In the genomic region with DNA sequence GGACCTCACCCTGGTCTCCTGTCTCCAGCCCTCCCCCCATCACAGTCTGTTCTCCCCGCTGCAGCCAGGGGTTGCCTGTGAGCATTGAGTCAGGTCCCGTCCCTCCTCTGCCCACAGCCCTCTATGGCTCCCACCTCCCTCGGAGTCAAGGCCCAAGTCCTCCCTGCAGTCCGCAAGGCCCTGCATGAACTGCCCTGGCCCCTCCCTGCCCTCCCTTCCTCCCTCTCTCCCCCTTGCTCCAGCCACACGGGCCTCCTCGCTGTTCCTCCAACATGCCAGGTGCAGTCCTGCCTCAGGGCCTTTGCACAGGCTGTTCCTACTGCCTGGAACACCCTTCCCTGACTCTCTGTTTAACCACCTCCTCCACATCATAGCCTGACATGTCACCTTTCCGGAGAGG, we compare ENCODE assay signal across 19 cellular contexts. TPM values are rescaled to one million over a fixed set of nuclear protein-coding genes. Genes with fewer than 3 reads are reported as not detected.
"Had no signal": no experiment of that assay in that cellular context is flagged by ENCODE, and none has a peak within 500 bp of the region (broad histone marks: within the 10 kb centered on the region; RNA-seq: fewer than 3 reads in every experiment).

No MANE protein-coding gene starts in this region.

- H3K9me3 ChIP-seq: testis had no signal

- H3K27me3 ChIP-seq: ovary, testis had no signal

- DNase-seq: effector memory CD8-positive, alpha-beta T cell; foreskin melanocyte; head of caudate nucleus; mammary epithelial cell; mucosa of descending colon; naive thymus-derived CD8-positive, alpha-beta T cell; ovary; stimulated activated CD4-positive, alpha-beta T cell treated with anti-CD3 and anti-CD28 coated beads, Interleukin-4, amount 100 ng/mL, for 1 hour; stimulated activated CD8-positive, alpha-beta memory T cell treated with anti-CD3 and anti-CD28 coated beads, Interleukin-4, amount 100 ng/mL, for 48 hours; testis had no signal

- H3K4me3 Mint-ChIP-seq: dendritic cell treated with granulocyte-macrophage colony-stimulating factor and Interleukin-4, amounts not matched to agents 40 ng/mL and 50 ng/mL, for 4 days; effector memory CD8-positive, alpha-beta T cell; naive thymus-derived CD8-positive, alpha-beta T cell; stimulated activated memory B cell treated with anti-CD40 and anti-IgM and Interleukin-4, amounts not matched to agents 10 μg/mL and 1 μg/mL and 100 μg/mL, for 72 hours; stimulated activated naive CD8-positive, alpha-beta T cell treated with anti-CD3 and anti-CD28 coated beads, Interleukin-15, Interleukin-2, amounts not matched to agents 100 ng/mL and 50 ng/mL, for 24 hours had no signal

- H3K9me3 Mint-ChIP-seq: effector memory CD8-positive, alpha-beta T cell had no signal

- H3K4me1 Mint-ChIP-seq: naive thymus-derived CD8-positive, alpha-beta T cell; stimulated activated memory B cell treated with anti-CD40 and anti-IgM and Interleukin-4, amounts not matched to agents 10 μg/mL and 1 μg/mL and 100 μg/mL, for 72 hours had no signal

- H3K4me2 ChIP-seq: hepatocyte, smooth muscle cell had no signal

- H3K36me3 ChIP-seq: ovary, right atrium auricular region had no signal

- H3K4me1 ChIP-seq: right atrium auricular region, testis had no signal

- H3K27ac Mint-ChIP-seq: dendritic cell treated with granulocyte-macrophage colony-stimulating factor and Interleukin-4, amounts not matched to agents 40 ng/mL and 50 ng/mL, for 4 days; effector memory CD8-positive, alpha-beta T cell; naive thymus-derived CD8-positive, alpha-beta T cell; stimulated activated memory B cell treated with anti-CD40 and anti-IgM and Interleukin-4, amounts not matched to agents 10 μg/mL and 1 μg/mL and 100 μg/mL, for 72 hours; stimulated activated naive CD8-positive, alpha-beta T cell treated with anti-CD3 and anti-CD28 coated beads, Interleukin-15, Interleukin-2, amounts not matched to agents 100 ng/mL and 50 ng/mL, for 24 hours had no signal

- H2AFZ ChIP-seq: hepatocyte had no signal

- H3K27ac ChIP-seq: hepatocyte, ovary, right atrium auricular region, testis, tibial nerve had no signal

- H3K4me3 ChIP-seq: hepatocyte, mucosa of descending colon, ovary, right atrium auricular region, smooth muscle cell, testis, tibial nerve had no signal

RNA-seq across cellular contexts. Expression of gene TINCR, which starts 2.8 kb away (rescaled TPM):
- total RNA-seq: epithelial cell of proximal tubule, left lobe of liver had no signal
